In genomic region chr4:102524691-102525090, GRCh38 we compare ENCODE assay signal across 1 cellular context.
TF ChIP-seq lines count a peak whose summit lies in the region.

No MANE protein-coding gene starts in this region.

TF ChIP-seq in IMR-90, 13 proteins besides CTCF, POLR2A, EP300 and RAD21:
- TF ChIP-seq NFE2L2 (IDR thresholded peaks at IDR 0.05; ENCODE audit: low read depth, low read length) = no peak
- no peak for TF ChIP-seq CHD1 (IDR thresholded peaks at IDR 0.05; ENCODE audit: low read depth, low read length)
- TF ChIP-seq MXI1 (IDR thresholded peaks at IDR 0.05; ENCODE audit: borderline replicate concordance, low read depth, low read length) = no peak
- no peak for TF ChIP-seq CEBPB (IDR thresholded peaks at IDR 0.05; ENCODE audit: low read depth, low read length)
- TF ChIP-seq RCOR1 (IDR thresholded peaks at IDR 0.05; ENCODE audit: insufficient replicate concordance, low read length) = no peak
- TF ChIP-seq RFX5 (IDR thresholded peaks at IDR 0.05; ENCODE audit: low read depth, low read length) = no peak
- TF ChIP-seq BHLHE40 (IDR thresholded peaks at IDR 0.05; ENCODE audit: low read depth, low read length) = no peak
- TF ChIP-seq USF2 (IDR thresholded peaks at IDR 0.05; ENCODE audit: low read depth, low read length) = no peak
- no peak for TF ChIP-seq FOS (IDR thresholded peaks at IDR 0.05; ENCODE audit: low read depth, low read length)
- TF ChIP-seq, protein P1, sequence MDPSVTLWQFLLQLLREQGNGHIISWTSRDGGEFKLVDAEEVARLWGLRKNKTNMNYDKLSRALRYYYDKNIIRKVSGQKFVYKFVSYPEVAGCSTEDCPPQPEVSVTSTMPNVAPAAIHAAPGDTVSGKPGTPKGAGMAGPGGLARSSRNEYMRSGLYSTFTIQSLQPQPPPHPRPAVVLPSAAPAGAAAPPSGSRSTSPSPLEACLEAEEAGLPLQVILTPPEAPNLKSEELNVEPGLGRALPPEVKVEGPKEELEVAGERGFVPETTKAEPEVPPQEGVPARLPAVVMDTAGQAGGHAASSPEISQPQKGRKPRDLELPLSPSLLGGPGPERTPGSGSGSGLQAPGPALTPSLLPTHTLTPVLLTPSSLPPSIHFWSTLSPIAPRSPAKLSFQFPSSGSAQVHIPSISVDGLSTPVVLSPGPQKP (IDR thresholded peaks at IDR 0.05; ENCODE audit: borderline replicate concordance, low read depth, low read length) = no peak
- TF ChIP-seq MAZ (IDR thresholded peaks at IDR 0.05; ENCODE audit: borderline replicate concordance, low read depth, low read length) = no peak
- no peak for TF ChIP-seq MAFK (IDR thresholded peaks at IDR 0.05; ENCODE audit: low read depth, low read length)
- no peak for TF ChIP-seq SMC3 (IDR thresholded peaks at IDR 0.05; ENCODE audit: low read depth, low read length)
